ENCODE assay signal across 25 cellular contexts in genomic region chr3:53740946-53741345, GRCh38.
"Had no signal": no experiment of that assay in that cellular context is flagged by ENCODE, and none has a peak within 500 bp of the region (broad histone marks: within the 10 kb centered on the region; RNA-seq: fewer than 3 reads in every experiment).

No MANE protein-coding gene starts in this region.

- H3K4me2 ChIP-seq: hepatocyte had no signal

- H3K27ac ChIP-seq: epithelial cell of prostate, esophagus squamous epithelium, hepatocyte, left ventricle myocardium inferior, ovary, prostate gland, right atrium auricular region, uterus had no signal

- H3K4me1 Mint-ChIP-seq: activated CD4-positive, alpha-beta T cell treated with anti-CD3 and anti-CD28 coated beads for 36 hours had no signal

- H3K36me3 Mint-ChIP-seq: activated naive CD8-positive, alpha-beta T cell; mesothelial cell of epicardium; naive thymus-derived CD4-positive, alpha-beta T cell; type B pancreatic cell had no signal

- H3K27me3 Mint-ChIP-seq: stimulated activated naive CD8-positive, alpha-beta T cell treated with anti-CD3 and anti-CD28 coated beads, Interleukin-15, Interleukin-2, amounts not matched to agents 100 ng/mL and 50 ng/mL, for 24 hours had no signal

- H3K36me3 ChIP-seq: esophagus squamous epithelium, left ventricle myocardium inferior, ovary, prostate gland, right atrium auricular region, uterus had no signal

- DNase-seq: activated CD4-positive, alpha-beta T cell treated with anti-CD3 and anti-CD28 coated beads for 36 hours; activated CD4-positive, CD25-positive, alpha-beta regulatory T cell; activated naive CD4-positive, alpha-beta T cell treated with Interleukin-2 at 50 U/mL for 16 hours; activated T-cell treated with anti-CD3 and anti-CD28 coated beads for 4 hours; activated T-cell treated with anti-CD3 and anti-CD28 coated beads, Interleukin-2, amount 50 U/mL, for 72 hours; anterior cingulate cortex; caudate nucleus; effector CD8-positive, alpha-beta T cell; esophagus squamous epithelium; islet precursor cell; left ventricle myocardium inferior; naive thymus-derived CD4-positive, alpha-beta T cell; ovary; stimulated activated CD4-positive, alpha-beta T cell treated with anti-CD3 and anti-CD28 coated beads, Interleukin-2, amount 100 ng/mL, for 48 hours; substantia nigra; uterus had no signal

- H3K9me3 ChIP-seq: esophagus squamous epithelium, left ventricle myocardium inferior, ovary, prostate gland, right atrium auricular region, uterus had no signal

- H2AFZ ChIP-seq: hepatocyte had no signal

- H3K9me3 Mint-ChIP-seq: activated T-cell treated with anti-CD3 and anti-CD28 coated beads, Interleukin-2, amount 50 U/mL, for 72 hours; mesothelial cell of epicardium; naive thymus-derived CD4-positive, alpha-beta T cell; stimulated activated naive CD8-positive, alpha-beta T cell treated with anti-CD3 and anti-CD28 coated beads, Interleukin-15, Interleukin-2, amounts not matched to agents 100 ng/mL and 50 ng/mL, for 24 hours; type B pancreatic cell had no signal

- H3K4me3 ChIP-seq: esophagus squamous epithelium, hepatocyte, left ventricle myocardium inferior, lung, ovary, prostate gland, right atrium auricular region, uterus had no signal

- H3K4me1 ChIP-seq: left ventricle myocardium inferior, prostate gland, right atrium auricular region, uterus had no signal

- H3K27me3 ChIP-seq: esophagus squamous epithelium, hepatocyte, ovary, right atrium auricular region, uterus had no signal

- H3K27ac Mint-ChIP-seq: activated CD4-positive, alpha-beta T cell treated with anti-CD3 and anti-CD28 coated beads for 36 hours; activated naive CD8-positive, alpha-beta T cell; activated T-cell treated with anti-CD3 and anti-CD28 coated beads, Interleukin-2, amount 50 U/mL, for 72 hours; mesothelial cell of epicardium; naive thymus-derived CD4-positive, alpha-beta T cell; stimulated activated naive CD8-positive, alpha-beta T cell treated with anti-CD3 and anti-CD28 coated beads, Interleukin-15, Interleukin-2, amounts not matched to agents 100 ng/mL and 50 ng/mL, for 24 hours; type B pancreatic cell had no signal

- H3K4me3 Mint-ChIP-seq: activated CD4-positive, alpha-beta T cell treated with anti-CD3 and anti-CD28 coated beads for 36 hours; activated naive CD8-positive, alpha-beta T cell; activated T-cell treated with anti-CD3 and anti-CD28 coated beads, Interleukin-2, amount 50 U/mL, for 72 hours; mesothelial cell of epicardium; stimulated activated naive CD8-positive, alpha-beta T cell treated with anti-CD3 and anti-CD28 coated beads, Interleukin-15, Interleukin-2, amounts not matched to agents 100 ng/mL and 50 ng/mL, for 24 hours; type B pancreatic cell had no signal
